ENCODE assay signal across 8 cellular contexts in the genomic region with DNA sequence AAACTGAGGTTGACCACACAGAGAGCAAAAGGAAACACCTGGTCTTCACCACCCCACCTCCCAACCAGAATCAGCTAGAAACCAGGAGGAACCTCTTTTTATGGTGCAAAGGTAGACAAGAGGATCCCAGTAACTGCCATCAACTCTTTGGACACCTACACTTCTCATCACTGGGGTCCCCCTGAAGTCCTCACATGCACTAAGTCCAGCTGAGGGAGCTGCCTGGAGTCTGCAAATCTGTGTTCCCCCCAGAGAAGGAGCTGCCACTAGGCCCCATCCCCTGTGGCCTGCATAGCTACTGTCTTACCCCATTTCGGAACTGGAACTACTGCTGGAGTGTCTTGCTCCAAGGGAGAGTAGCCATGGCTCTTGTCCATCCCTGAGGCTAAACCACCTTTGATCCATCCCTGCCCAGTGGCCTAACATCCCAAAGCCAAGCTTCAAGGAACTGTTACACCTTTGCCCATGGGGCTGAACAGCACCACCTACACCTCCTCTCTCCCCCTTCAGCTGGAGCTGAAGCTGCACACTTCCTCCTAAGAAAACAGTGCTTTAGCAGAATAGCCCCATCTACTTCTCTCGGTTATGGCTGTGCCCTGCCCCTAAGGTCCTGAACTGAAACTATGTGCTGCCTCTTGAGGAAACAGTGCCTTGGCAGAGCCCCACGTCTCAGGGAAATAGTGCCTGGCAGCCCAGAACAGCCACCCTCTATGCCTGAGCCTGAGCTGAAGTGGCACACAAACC.
DNase-seq lines count a peak whose midpoint lies in the region; ATAC-seq, FAIRE-seq and TF ChIP-seq lines count a peak whose summit lies in the region.

No MANE protein-coding gene starts in this region.

- peak; percentile 66 for ATAC-seq in GM21367 (IDR thresholded peaks at IDR 0.05; ENCODE audit: unreplicated experiment)
- ATAC-seq in HG03565 (IDR thresholded peaks at IDR 0.05; ENCODE audit: unreplicated experiment) = peak; percentile 64
- ATAC-seq in GM12878 = peak; percentile 83
- ATAC-seq in gastroesophageal sphincter = no peak
- ATAC-seq in omental fat pad (ENCODE audit: low FRiP score) = no peak

- no peaks in the 10 kb centered on the region for H4K20me1 ChIP-seq in GM12878 (ENCODE audit: control insufficient read depth, insufficient read depth)

- CTCF ChIA-PET in GM12878 (lab: Yijun Ruan, JAX) = interaction anchor here (0.7 to 3.1 kb wide), 18 partner anchors 8 to 546 kb away, joined by 3 to 26 read pairs (median 4); no protein-coding TSS in a partner anchor

- H3K4me1 ChIP-seq in GM12878 (ENCODE audit: control insufficient read depth, insufficient read depth, low read length) (peaks cover 29% of the 10 kb centered on the region), gastroesophageal sphincter (no peaks in the 10 kb centered on the region)

- no peaks in the 10 kb centered on the region for H3K79me2 ChIP-seq in GM12878 (ENCODE audit: control insufficient read depth, insufficient read depth, low read length)

- H3K36me3 ChIP-seq in GM12878 (ENCODE audit: control insufficient read depth in 2 of 2, insufficient read depth in 2 of 2, low read length in 1 of 2) (no peaks in the 10 kb centered on the region), gastroesophageal sphincter (no peaks in the 10 kb centered on the region)

- no TSS peak for BruUV-seq in GM12878 (replicated peaks; lab: Mats Ljungman, UMichigan)

- H3K4me3 ChIP-seq in GM12878 (no peak overlapping the region), gastroesophageal sphincter (no peak overlapping the region)

- H2AFZ ChIP-seq in GM12878 (ENCODE audit: control insufficient read depth, low read depth, low read length) = peak overlapping the region; percentile 76

- 3% methylated on average over 3 of the region's 3 CpGs for WGBS in GM12878 (ENCODE audit: insufficient coverage, insufficient replicate concordance, low lambda C conversion rate, missing lambda C conversion rate)
- WGBS in gastroesophageal sphincter (ENCODE audit: low coverage in 1 of 2), 2 donors = 83% methylated on average over 1 of the region's 3 CpGs; no CpG with 5 or more reads in 1 of the 2 donors

- no peak for TF ChIP-seq RAD21 in GM12878 (IDR thresholded peaks at IDR 0.05; ENCODE audit: insufficient read depth, low read depth, low read length)

- no peak for TF ChIP-seq CTCF in GM12878 (IDR thresholded peaks at IDR 0.05 in 2 of 3, conservative IDR thresholded peaks at IDR 0.05 in 1 of 3; ENCODE audit: control insufficient read depth in 2 of 3, extremely low read depth in 1 of 3, insufficient read depth in 1 of 3, low read depth in 3 of 3, low read length in 3 of 3)
- no peak for TF ChIP-seq CTCF in gastroesophageal sphincter (IDR thresholded peaks at IDR 0.05)
- no peak for TF ChIP-seq CTCF in omental fat pad (IDR thresholded peaks at IDR 0.05)

- H3K9me3 ChIP-seq in GM12878 (replicated peaks; ENCODE audit: control insufficient read depth, insufficient read depth, low read length) (peaks cover 7% of the 10 kb centered on the region; the same call in 1 of the 3 replicates), gastroesophageal sphincter (peaks cover 0 to 16% (median 0%) of the 10 kb centered on the region in 3 donors)

- DNase-seq in GM12891 (ENCODE audit: insufficient read length, low spot score) (no peak), GM12878 (ENCODE audit: low read depth, low spot score) (peak; percentile 76), amniotic stem cell (lab: John Stamatoyannopoulos, UW) (no peak), anterior cingulate cortex (lab: John Stamatoyannopoulos, UW) (no peak), omental fat pad (ENCODE audit: low spot score) (no peak)

- TF ChIP-seq POLR2A in GM12891 (IDR thresholded peaks at IDR 0.05; ENCODE audit: low read depth, low read length) (no peak), GM12878 (IDR thresholded peaks at IDR 0.05; ENCODE audit: low read depth, low read length) (no peak), gastroesophageal sphincter (IDR thresholded peaks at IDR 0.05) (no peak)

- H3K4me2 ChIP-seq in GM12878 (ENCODE audit: control insufficient read depth, insufficient read depth) = peak overlapping the region; percentile 93

- intact Hi-C loops in GM12878 (cut with micrococcal nuclease; ENCODE audit: unreplicated experiment) = loop anchor here (1.0 to 10.0 kb wide), 3 partner anchors 85 to 435 kb away; a partner anchor contains a TSS

- FAIRE-seq in GM12891 (lab: Jason Lieb, UNC) (peak; percentile 91), GM12878 (lab: Jason Lieb, UNC) (no peak)

- H3K27me3 ChIP-seq in GM12878 (replicated peaks in 1 of 2; ENCODE audit: control insufficient read depth in 2 of 2, insufficient read depth in 2 of 2, low read length in 1 of 2) (no peaks in the 10 kb centered on the region), gastroesophageal sphincter (peaks cover 19% of the 10 kb centered on the region)

- SMC1A ChIA-PET in GM12878 (lab: Charles Lee; ENCODE audit: uncharacterized antibody, unreplicated experiment) = interaction anchor here (0.7 to 2.2 kb wide), 20 partner anchors 8 to 358 kb away, joined by 3 to 14 read pairs (median 4); no protein-coding TSS in a partner anchor

- in situ Hi-C loops in GM12878 (cut with MboI) = no loop called here

- H3K27ac ChIP-seq in GM12878 (ENCODE audit: control insufficient read depth, insufficient read depth) (peak overlapping the region; percentile 98), gastroesophageal sphincter (no peak overlapping the region)

- peak overlapping the region; percentile 72 for H3K9ac ChIP-seq in GM12878 (ENCODE audit: control insufficient read depth, insufficient read depth, low read length)

- POLR2A ChIA-PET in GM12878 (lab: Charles Lee) = no interaction called here

- RAD21 ChIA-PET in GM12878 (lab: Charles Lee; ENCODE audit: unreplicated experiment) = interaction anchor here (0.6 to 2.1 kb wide), 7 partner anchors 21 to 268 kb away, joined by 3 to 15 read pairs (median 4); a partner anchor contains a TSS

- TF ChIP-seq EP300 in GM12878 (IDR thresholded peaks at IDR 0.05; ENCODE audit: borderline replicate concordance in 1 of 2, control insufficient read depth in 1 of 2, low read depth in 2 of 2, low read length in 2 of 2) (no peak), gastroesophageal sphincter (IDR thresholded peaks at IDR 0.05) (no peak)

TF ChIP-seq in GM12891, 5 proteins besides CTCF, POLR2A, EP300 and RAD21:
- TF ChIP-seq POLR2AphosphoS5 (IDR thresholded peaks at IDR 0.05; ENCODE audit: low read depth, low read length) = no peak
- peak; percentile 53; the same call in 1 of the 2 replicates for TF ChIP-seq SPI1 (IDR thresholded peaks at IDR 0.05; ENCODE audit: low read depth, low read length)
- no peak for TF ChIP-seq TAF1 (IDR thresholded peaks at IDR 0.05; ENCODE audit: low read depth, low read length)

TF ChIP-seq in GM12878, 131 proteins besides CTCF, POLR2A, EP300 and RAD21 (continues in another document):
- TF ChIP-seq NR2C1 (IDR thresholded peaks at IDR 0.05) = no peak
- TF ChIP-seq TCF3 (IDR thresholded peaks at IDR 0.05; ENCODE audit: borderline replicate concordance, insufficient read depth, low read depth, low read length) = peak; percentile 96
- TF ChIP-seq, protein P1, sequence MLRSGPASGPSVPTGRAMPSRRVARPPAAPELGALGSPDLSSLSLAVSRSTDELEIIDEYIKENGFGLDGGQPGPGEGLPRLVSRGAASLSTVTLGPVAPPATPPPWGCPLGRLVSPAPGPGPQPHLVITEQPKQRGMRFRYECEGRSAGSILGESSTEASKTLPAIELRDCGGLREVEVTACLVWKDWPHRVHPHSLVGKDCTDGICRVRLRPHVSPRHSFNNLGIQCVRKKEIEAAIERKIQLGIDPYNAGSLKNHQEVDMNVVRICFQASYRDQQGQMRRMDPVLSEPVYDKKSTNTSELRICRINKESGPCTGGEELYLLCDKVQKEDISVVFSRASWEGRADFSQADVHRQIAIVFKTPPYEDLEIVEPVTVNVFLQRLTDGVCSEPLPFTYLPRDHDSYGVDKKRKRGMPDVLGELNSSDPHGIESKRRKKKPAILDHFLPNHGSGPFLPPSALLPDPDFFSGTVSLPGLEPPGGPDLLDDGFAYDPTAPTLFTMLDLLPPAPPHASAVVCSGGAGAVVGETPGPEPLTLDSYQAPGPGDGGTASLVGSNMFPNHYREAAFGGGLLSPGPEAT (IDR thresholded peaks at IDR 0.05; ENCODE audit: low read depth) = no peak
- no peak for TF ChIP-seq MYC (IDR thresholded peaks at IDR 0.05; ENCODE audit: insufficient read depth, insufficient read length, insufficient replicate concordance, low read length, severe bottlenecking)
- TF ChIP-seq EZH2 (IDR thresholded peaks at IDR 0.05; ENCODE audit: borderline replicate concordance, control insufficient read depth, low read depth, low read length) = no peak
- TF ChIP-seq, protein P2, sequence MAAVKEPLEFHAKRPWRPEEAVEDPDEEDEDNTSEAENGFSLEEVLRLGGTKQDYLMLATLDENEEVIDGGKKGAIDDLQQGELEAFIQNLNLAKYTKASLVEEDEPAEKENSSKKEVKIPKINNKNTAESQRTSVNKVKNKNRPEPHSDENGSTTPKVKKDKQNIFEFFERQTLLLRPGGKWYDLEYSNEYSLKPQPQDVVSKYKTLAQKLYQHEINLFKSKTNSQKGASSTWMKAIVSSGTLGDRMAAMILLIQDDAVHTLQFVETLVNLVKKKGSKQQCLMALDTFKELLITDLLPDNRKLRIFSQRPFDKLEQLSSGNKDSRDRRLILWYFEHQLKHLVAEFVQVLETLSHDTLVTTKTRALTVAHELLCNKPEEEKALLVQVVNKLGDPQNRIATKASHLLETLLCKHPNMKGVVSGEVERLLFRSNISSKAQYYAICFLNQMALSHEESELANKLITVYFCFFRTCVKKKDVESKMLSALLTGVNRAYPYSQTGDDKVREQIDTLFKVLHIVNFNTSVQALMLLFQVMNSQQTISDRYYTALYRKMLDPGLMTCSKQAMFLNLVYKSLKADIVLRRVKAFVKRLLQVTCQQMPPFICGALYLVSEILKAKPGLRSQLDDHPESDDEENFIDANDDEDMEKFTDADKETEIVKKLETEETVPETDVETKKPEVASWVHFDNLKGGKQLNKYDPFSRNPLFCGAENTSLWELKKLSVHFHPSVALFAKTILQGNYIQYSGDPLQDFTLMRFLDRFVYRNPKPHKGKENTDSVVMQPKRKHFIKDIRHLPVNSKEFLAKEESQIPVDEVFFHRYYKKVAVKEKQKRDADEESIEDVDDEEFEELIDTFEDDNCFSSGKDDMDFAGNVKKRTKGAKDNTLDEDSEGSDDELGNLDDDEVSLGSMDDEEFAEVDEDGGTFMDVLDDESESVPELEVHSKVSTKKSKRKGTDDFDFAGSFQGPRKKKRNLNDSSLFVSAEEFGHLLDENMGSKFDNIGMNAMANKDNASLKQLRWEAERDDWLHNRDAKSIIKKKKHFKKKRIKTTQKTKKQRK (IDR thresholded peaks at IDR 0.05; ENCODE audit: low read depth, low read length) = no peak

Comparison
In these comparisons a context has a peak if more than half of its experiments do, and no peak if none do; other contexts are left out.
1. ATAC-seq: peak in GM21367 (single experiment), HG03565 (single experiment) and GM12878 (single experiment); none in gastroesophageal sphincter (single experiment) and omental fat pad (single experiment).